Comparison of ENCODE assay signal across 8 cellular contexts in genomic region chr17:16380640-16381495, GRCh38. TPM values are rescaled to one million over a fixed set of nuclear protein-coding genes. Genes with fewer than 3 reads are reported as not detected.
A peak's percentile ranks its signal among the peaks of the same experiment; 100 is the strongest.
DNase-seq lines count a peak whose midpoint lies in the region; ATAC-seq and TF ChIP-seq lines count a peak whose summit lies in the region.

Gene UBB, plus strand, starts transcription at chr17:16381091. Its CDS starts 817 bp downstream, at chr17:16381908.

- H3K9me3 ChIP-seq in hepatocyte (ENCODE audit: low read depth), result no peaks in the 10 kb centered on the region

- in situ Hi-C loops in GM13977 (cut with MboI; ENCODE audit: low pct_unique_long_range_greater_than_20kb, low sequenced_read_pairs, unreplicated experiment), result no loop called here
- in situ Hi-C loops in astrocyte of the cerebellum (cut with HindIII; ENCODE audit: low sequenced_read_pairs), result no loop called here
- in situ Hi-C loops in KBM-7 (cut with MboI; ENCODE audit: low pct_unique_long_range_greater_than_20kb, low sequenced_read_pairs), result no loop called here

- peak; percentile 25 for TF ChIP-seq CTCF in GM13977 (IDR thresholded peaks at IDR 0.05; ENCODE audit: extremely low read depth, insufficient read depth, missing control alignments)
- no peak for TF ChIP-seq CTCF in astrocyte of the cerebellum (IDR thresholded peaks at IDR 0.05; ENCODE audit: low read depth, low read length, missing control alignments)
- no peak for TF ChIP-seq CTCF in hepatocyte (IDR thresholded peaks at IDR 0.05; ENCODE audit: poor library complexity)

- H3K4me2 ChIP-seq in hepatocyte, result peak within 1 kb of the TSS; percentile 71

- 3% methylated on average over 48 of the region's 67 CpGs for WGBS in hepatocyte (ENCODE audit: low lambda C conversion rate, missing lambda C conversion rate)

- H3K4me1 ChIP-seq in hepatocyte (ENCODE audit: insufficient read depth), result peaks cover 13% of the 10 kb centered on the region

- H3K79me2 ChIP-seq in hepatocyte, result peaks cover 35% of the 10 kb centered on the region

- peak within 1 kb of the TSS; percentile 99 for H3K27ac ChIP-seq in hepatocyte

- H4K20me1 ChIP-seq in hepatocyte (ENCODE audit: insufficient read depth, poor library complexity, severe bottlenecking), result peaks cover 30% of the 10 kb centered on the region

- peak within 1 kb of the TSS; percentile 83 for H2AFZ ChIP-seq in hepatocyte

- H3K9me2 ChIP-seq in hepatocyte (replicated peaks; ENCODE audit: insufficient read depth), result no peaks in the 10 kb centered on the region

- H3K4me3 ChIP-seq in astrocyte of the cerebellum (ENCODE audit: low read depth, low read length), result peak within 1 kb of the TSS; percentile 97
- peak within 1 kb of the TSS; percentile 55 for H3K4me3 ChIP-seq in hepatocyte

- no peaks in the 10 kb centered on the region for H3K27me3 ChIP-seq in hepatocyte

- peak; percentile 94 for ATAC-seq in HG02885 (IDR thresholded peaks at IDR 0.05; ENCODE audit: poor library complexity, unreplicated experiment)

- H3K36me3 ChIP-seq in hepatocyte (replicated peaks; ENCODE audit: insufficient read depth, low read depth), result peaks cover 8% of the 10 kb centered on the region

- DNase-seq in GM13977 (ENCODE audit: low spot score), result peak; percentile 94
- DNase-seq in NCI-H1930 (lab: John Stamatoyannopoulos, UW), result peak; percentile 96 to 97
- DNase-seq in T-helper 9 cell, result peak; percentile 90
- DNase-seq in astrocyte of the cerebellum (ENCODE audit: low read depth), result peak; percentile 97
- peak; percentile 97 for DNase-seq in hepatocyte (ENCODE audit: low spot score)
- peak; percentile 99 for DNase-seq in retina
- DNase-seq in KBM-7, result no peak

RNA-seq across cellular contexts. Expression of gene UBB, which starts in this region (rescaled TPM):
- 1,250 and 1,335 TPM in 2 replicates for total RNA-seq in hepatocyte
- 2,041 and 2,117 TPM in 2 replicates for polyA plus RNA-seq in hepatocyte
